Comparison of ENCODE assay signal across 27 cellular contexts in genomic region chr3:13617097-13617738, GRCh38.
"Had no signal": no experiment of that assay in that cellular context is flagged by ENCODE, and none has a peak within 500 bp of the region (broad histone marks: within the 10 kb centered on the region; RNA-seq: fewer than 3 reads in every experiment).

No MANE protein-coding gene starts in this region.

- H3K27ac ChIP-seq: left ventricle myocardium inferior, neural progenitor cell, neutrophil, parathyroid adenoma, psoas muscle, right lobe of liver, stomach, testis, thyroid gland, transverse colon, upper lobe of left lung had no signal

- H3K4me1 Mint-ChIP-seq: mesothelial cell of epicardium; naive B cell; nephron progenitor cell; stimulated activated memory B cell treated with anti-CD40 and anti-IgM and Interleukin-4, amounts not matched to agents 10 μg/mL and 1 μg/mL and 100 μg/mL, for 72 hours had no signal

- H3K9me3 ChIP-seq: neutrophil, psoas muscle, right lobe of liver, testis, thyroid gland, transverse colon, upper lobe of left lung had no signal

- H3K79me2 ChIP-seq: hepatocyte, parathyroid adenoma had no signal

- H3K27ac Mint-ChIP-seq: mesothelial cell of epicardium; naive B cell; natural killer cell; nephron progenitor cell; neural progenitor cell; stimulated activated memory B cell treated with anti-CD40 and anti-IgM and Interleukin-4, amounts not matched to agents 10 μg/mL and 1 μg/mL and 100 μg/mL, for 72 hours had no signal

- H3K27me3 Mint-ChIP-seq: stimulated activated memory B cell treated with anti-CD40 and anti-IgM and Interleukin-4, amounts not matched to agents 10 μg/mL and 1 μg/mL and 100 μg/mL, for 72 hours had no signal

- ATAC-seq: natural killer cell, psoas muscle, right lobe of liver had no signal

- H3K36me3 ChIP-seq: neural progenitor cell, neutrophil, right lobe of liver, stomach, thyroid gland, transverse colon, upper lobe of left lung had no signal

- DNase-seq: islet precursor cell; left ventricle myocardium inferior; mesendoderm; naive B cell; natural killer cell; nephron progenitor cell; occipital lobe; psoas muscle; stimulated activated CD4-positive, alpha-beta T cell treated with anti-CD3 and anti-CD28 coated beads, Interleukin-1b, Interleukin-23, amount 100 ng/mL, for 48 hours; stimulated activated CD4-positive, alpha-beta T cell treated with anti-CD3 and anti-CD28 coated beads, Interleukin-2, amount 100 ng/mL, for 48 hours; stimulated activated CD4-positive, alpha-beta T cell treated with anti-CD3 and anti-CD28 coated beads, Interleukin-4, amount 100 ng/mL, for 4 hours; stimulated activated CD8-positive, alpha-beta memory T cell treated with anti-CD3 and anti-CD28 coated beads, Interleukin-4, amount 100 ng/mL, for 48 hours; stimulated activated naive CD4-positive, alpha-beta T cell treated with Interleukin-2 at 50 U/mL for 16 hours; stomach; testis; thyroid gland; transverse colon; upper lobe of left lung had no signal

- H3K27me3 ChIP-seq: hepatocyte, neural progenitor cell, neutrophil, right lobe of liver, stomach, testis, thyroid gland, transverse colon, upper lobe of left lung had no signal

- H3K4me1 ChIP-seq: left ventricle myocardium inferior, neural progenitor cell, parathyroid adenoma, psoas muscle, right lobe of liver, stomach, thyroid gland, transverse colon, upper lobe of left lung had no signal

- H3K4me3 Mint-ChIP-seq: mesothelial cell of epicardium; naive B cell; natural killer cell; nephron progenitor cell; neural progenitor cell; stimulated activated memory B cell treated with anti-CD40 and anti-IgM and Interleukin-4, amounts not matched to agents 10 μg/mL and 1 μg/mL and 100 μg/mL, for 72 hours had no signal

- H3K4me2 ChIP-seq: hepatocyte, neural progenitor cell, smooth muscle cell had no signal

- H3K36me3 Mint-ChIP-seq: natural killer cell had no signal

- H2AFZ ChIP-seq: hepatocyte, neural progenitor cell, parathyroid adenoma had no signal

- H3K4me3 ChIP-seq: hepatocyte, left ventricle myocardium inferior, lung, neural progenitor cell, psoas muscle, right lobe of liver, smooth muscle cell, stomach, testis, thyroid gland, transverse colon, upper lobe of left lung had no signal

- H3K9ac ChIP-seq: neural progenitor cell, parathyroid adenoma had no signal
